8 cellular contexts compared by ENCODE assay signal in the genomic region with DNA sequence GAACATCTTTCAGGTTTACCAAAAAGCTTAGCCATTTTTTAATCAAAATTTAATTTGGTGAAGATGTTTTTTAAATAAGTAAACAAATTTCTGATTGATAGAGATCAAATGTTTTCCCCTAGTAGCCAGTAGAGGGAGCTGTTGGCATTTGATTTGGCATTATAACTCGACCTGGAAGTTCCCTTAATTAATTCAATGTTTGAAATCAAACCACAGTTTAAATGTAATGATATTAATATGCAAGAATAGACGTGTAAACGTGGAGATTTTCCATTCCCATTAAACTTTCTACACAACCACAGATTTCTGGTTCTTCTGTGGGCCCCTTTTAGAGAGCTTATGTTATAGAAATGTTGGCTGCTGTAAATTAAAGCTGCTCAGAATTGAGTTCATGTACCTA.
DNase-seq lines count a peak whose midpoint lies in the region; ATAC-seq and TF ChIP-seq lines count a peak whose summit lies in the region.

No MANE protein-coding gene starts in this region.

- CTCF ChIA-PET in RWPE1 (lab: Yijun Ruan, JAX), result interaction anchor here (0.5 to 1.6 kb wide), 12 partner anchors 12 to 1006 kb away, joined by 3 to 23 read pairs (median 3); no protein-coding TSS in a partner anchor

- H2BK120ac ChIP-seq in trophoblast cell (ENCODE audit: insufficient read depth, low read length, poor library complexity), result no peak overlapping the region

- no peaks in the 10 kb centered on the region for H3K27me3 Mint-ChIP-seq in activated T-cell treated with anti-CD3 and anti-CD28 coated beads, Interleukin-2, amount 50 U/mL, for 72 hours (ENCODE audit: low read depth)

- H3K4me2 ChIP-seq in trophoblast cell (ENCODE audit: low read length), result no peak overlapping the region

- H3K9me3 ChIP-seq in trophoblast cell (ENCODE audit: insufficient read depth, low read depth, low read length), result no peaks in the 10 kb centered on the region

- no peak overlapping the region for H2BK12ac ChIP-seq in trophoblast cell (ENCODE audit: low read length)

- no peak overlapping the region for H3K4ac ChIP-seq in trophoblast cell (ENCODE audit: low read depth, low read length)

- no peak overlapping the region for H3K9ac ChIP-seq in trophoblast cell (ENCODE audit: low read length)

- H3K36me3 ChIP-seq in trophoblast cell (ENCODE audit: control insufficient read depth in 1 of 2, insufficient read depth in 2 of 2, low read length in 2 of 2), result no peaks in the 10 kb centered on the region

- no peaks in the 10 kb centered on the region for H3K79me2 ChIP-seq in trophoblast cell (ENCODE audit: control insufficient read depth, insufficient read depth, low read length, poor library complexity)

- no peak overlapping the region for H4K91ac ChIP-seq in trophoblast cell (ENCODE audit: low read depth, low read length)

- H3K18ac ChIP-seq in trophoblast cell (ENCODE audit: low read length), result no peak overlapping the region

- DNase-seq in DMS79 (lab: John Stamatoyannopoulos, UW) (peak; percentile 30), RWPE1 (ENCODE audit: low spot score) (peak; percentile 34), fibroblast of mammary gland (ENCODE audit: low read depth) (peak; percentile 71), trophoblast cell (peak; percentile 4 to 64)
- no peak for DNase-seq in stimulated activated CD4-positive, alpha-beta T cell treated with anti-CD3 and anti-CD28 coated beads, Interleukin-4, amount 100 ng/mL, for 24 hours
- no peak for DNase-seq in activated T-cell treated with anti-CD3 and anti-CD28 coated beads, Interleukin-2, amount 50 U/mL, for 72 hours

- H3K23ac ChIP-seq in trophoblast cell (ENCODE audit: low read length), result no peak overlapping the region

- H3K27me3 ChIP-seq in trophoblast cell (ENCODE audit: insufficient read depth, low read length), result no peaks in the 10 kb centered on the region

- H4K8ac ChIP-seq in trophoblast cell (ENCODE audit: low read depth, low read length), result no peak overlapping the region

- H3K4me3 ChIP-seq in fibroblast of mammary gland (ENCODE audit: control insufficient read depth, low read depth, low read length) (no peak overlapping the region), trophoblast cell (ENCODE audit: low read depth, low read length) (no peak overlapping the region)

- H3K4me1 Mint-ChIP-seq in activated T-cell treated with anti-CD3 and anti-CD28 coated beads, Interleukin-2, amount 50 U/mL, for 72 hours (ENCODE audit: low read depth), result no peaks in the 10 kb centered on the region

- no peaks in the 10 kb centered on the region for H3K4me1 ChIP-seq in trophoblast cell (ENCODE audit: control insufficient read depth in 1 of 2, insufficient read depth in 2 of 2, low read length in 2 of 2)

- TF ChIP-seq CTCF in LNCAP (IDR thresholded peaks at IDR 0.05) (peak; percentile 75), RWPE1 (conservative IDR thresholded peaks at IDR 0.05; ENCODE audit: low read depth) (peak; percentile 71), fibroblast of mammary gland (conservative IDR thresholded peaks at IDR 0.05; ENCODE audit: control insufficient read depth, insufficient read depth, low read depth, low read length) (peak; percentile 64)

- POLR2A ChIA-PET in RWPE1 (lab: Yijun Ruan, JAX; ENCODE audit: low non-redundant PET), result no interaction called here

- H3K27ac ChIP-seq in RWPE1 (no peak overlapping the region), trophoblast cell (ENCODE audit: low read depth, low read length) (no peak overlapping the region)

- no peaks in the 10 kb centered on the region for H3K79me1 ChIP-seq in trophoblast cell (ENCODE audit: low read length)

- H3K36me3 Mint-ChIP-seq in activated T-cell treated with anti-CD3 and anti-CD28 coated beads, Interleukin-2, amount 50 U/mL, for 72 hours (ENCODE audit: insufficient read depth in 2 of 2), result no peaks in the 10 kb centered on the region

- H3K4me3 Mint-ChIP-seq in activated T-cell treated with anti-CD3 and anti-CD28 coated beads, Interleukin-2, amount 50 U/mL, for 72 hours, result no peak overlapping the region

- H2AK5ac ChIP-seq in trophoblast cell (ENCODE audit: low read length), result no peak overlapping the region

- H3K14ac ChIP-seq in trophoblast cell (ENCODE audit: low read length), result no peak overlapping the region

- H3K27ac Mint-ChIP-seq in activated T-cell treated with anti-CD3 and anti-CD28 coated beads, Interleukin-2, amount 50 U/mL, for 72 hours, result no peak overlapping the region

- no peak overlapping the region for H2AFZ ChIP-seq in trophoblast cell (ENCODE audit: insufficient read depth, low read length, poor library complexity)

- no peak overlapping the region for H4K12ac ChIP-seq in trophoblast cell (ENCODE audit: low read depth, low read length)

- no peak for ATAC-seq in GM18519 (IDR thresholded peaks at IDR 0.05; ENCODE audit: low FRiP score, unreplicated experiment)
- ATAC-seq in activated T-cell treated with anti-CD3 and anti-CD28 coated beads, Interleukin-2, amount 50 U/mL, for 72 hours (replicated peaks in 1 of 2), result no peak

- WGBS in trophoblast cell (ENCODE audit: extremely low coverage, insufficient coverage, insufficient read length), result no CpG with 5 or more reads among the region's 3 CpGs

- no peak overlapping the region for H2BK5ac ChIP-seq in trophoblast cell (ENCODE audit: low read depth, low read length, poor library complexity)

- H3K9me3 Mint-ChIP-seq in activated T-cell treated with anti-CD3 and anti-CD28 coated beads, Interleukin-2, amount 50 U/mL, for 72 hours, result no peaks in the 10 kb centered on the region

Comparison
In these comparisons a context has a peak if more than half of its experiments do, and no peak if none do; other contexts are left out.
1. DNase-seq: peak in DMS79 (single experiment), RWPE1 (single experiment), fibroblast of mammary gland (single experiment) and trophoblast cell (2 of 2); none in stimulated activated CD4-positive, alpha-beta T cell treated with anti-CD3 and anti-CD28 coated beads, Interleukin-4, amount 100 ng/mL, for 24 hours (single experiment) and activated T-cell treated with anti-CD3 and anti-CD28 coated beads, Interleukin-2, amount 50 U/mL, for 72 hours (0 of 2).
2. Peak in every context shown above with its lines, with median percentiles within 50 percentile points of each other: CTCF ChIP-seq.